In the genomic region with DNA sequence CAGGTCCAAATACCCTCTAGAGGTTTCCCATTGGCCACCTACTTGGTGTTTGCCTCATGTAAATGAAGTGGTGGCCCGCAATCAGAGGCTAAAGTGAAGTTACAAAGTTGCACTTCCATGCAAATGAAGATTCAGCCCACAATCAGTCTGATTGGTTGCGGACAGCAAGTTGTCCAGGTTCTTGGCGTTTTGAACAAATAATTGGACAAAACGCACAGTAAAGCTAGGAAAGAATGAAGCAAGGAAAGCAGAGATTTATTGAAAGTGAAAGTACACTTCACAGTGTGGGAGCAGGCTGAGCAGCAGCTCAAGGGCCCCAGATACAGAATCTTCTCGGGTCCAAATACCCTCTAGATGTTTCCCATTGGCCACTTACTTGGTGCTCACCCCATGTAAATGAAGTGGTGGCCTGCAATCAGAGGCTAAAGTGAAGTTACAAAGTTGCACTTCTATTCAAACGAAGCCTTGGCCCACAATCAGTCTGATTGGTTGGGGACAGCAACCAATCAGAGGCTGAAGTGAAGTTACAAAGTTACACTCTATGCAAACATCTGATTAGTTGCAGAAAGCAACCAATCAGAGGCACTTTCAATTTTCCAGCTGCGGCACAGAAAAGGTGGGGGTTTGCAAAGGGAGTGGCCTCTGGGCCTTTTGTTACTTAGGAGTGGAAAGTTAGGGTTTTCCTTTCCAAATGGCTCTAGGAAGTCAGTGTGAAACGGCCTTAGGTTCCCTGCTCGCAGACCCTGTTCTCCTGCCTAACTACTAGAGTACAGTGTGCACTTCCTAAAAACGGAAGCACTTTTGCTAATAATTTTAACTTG, we compare ENCODE assay signal across 8 cellular contexts. TPM values are rescaled to one million over a fixed set of nuclear protein-coding genes. Genes with fewer than 3 reads are reported as not detected.
DNase-seq lines count a peak whose midpoint lies in the region; ATAC-seq, FAIRE-seq and TF ChIP-seq lines count a peak whose summit lies in the region.

No MANE protein-coding gene starts in this region.

- peak in 1 of 2 experiments; percentile 84 for DNase-seq in A549 (ENCODE audit: low read depth in 1 of 2, low spot score in 1 of 2)
- DNase-seq in T-helper 9 cell = peak; percentile 49
- peak; percentile 9 for DNase-seq in brain microvascular endothelial cell
- peak; percentile 61 to 87 for DNase-seq in lung microvascular endothelial cell (ENCODE audit: low read depth in 2 of 2)
- DNase-seq in stimulated activated naive CD4-positive, alpha-beta T cell (lab: John Stamatoyannopoulos, UW) = peak; percentile 48 to 83 (median 74)
- no peak for DNase-seq in mesenteric fat pad (ENCODE audit: low spot score)

- H3K9me3 ChIP-seq in A549 = no peaks in the 10 kb centered on the region

- TF ChIP-seq EP300 in A549 (IDR thresholded peaks at IDR 0.05) = no peak

- H3K4me3 ChIP-seq in A549 (peak overlapping the region; percentile 28), brain microvascular endothelial cell (ENCODE audit: low read depth, low read length) (no peak overlapping the region)

- H3K27ac ChIP-seq in A549 = peak overlapping the region; percentile 30 to 97; a peak in 5 of 6 replicates
- no peak overlapping the region for H3K27ac ChIP-seq in brain microvascular endothelial cell

- no peaks in the 10 kb centered on the region for H3K27me3 ChIP-seq in brain microvascular endothelial cell (replicated peaks)

- in situ Hi-C loops in brain microvascular endothelial cell (cut with HindIII; ENCODE audit: low pct_ligation_motif_present, low sequenced_read_pairs) = no loop called here

- no peak for FAIRE-seq in A549 (lab: Jason Lieb, UNC)

- no peak for TF ChIP-seq POLR2A in A549 (IDR thresholded peaks at IDR 0.05; ENCODE audit: low read length)

- 50% methylated on average over 10 of the region's 10 CpGs for WGBS in A549 (ENCODE audit: missing lambda C conversion rate)

- peaks cover 7% of the 10 kb centered on the region for H3K4me1 ChIP-seq in A549

- no peaks in the 10 kb centered on the region for H3K36me3 ChIP-seq in brain microvascular endothelial cell (replicated peaks)

- TF ChIP-seq CTCF in A549 (IDR thresholded peaks at IDR 0.05) (no peak), brain microvascular endothelial cell (IDR thresholded peaks at IDR 0.05; ENCODE audit: low read depth, low read length, missing control alignments) (no peak)

- POLR2A ChIA-PET in A549 (lab: Yijun Ruan, JAX) = no interaction called here

- no peak for TF ChIP-seq RAD21 in A549 (conservative IDR thresholded peaks at IDR 0.05 in 1 of 2, IDR thresholded peaks at IDR 0.05 in 1 of 2)

- ATAC-seq in A549 (peak in 1 of 2 experiments; percentile 29; a peak in 3 of 6 replicates), GM19035 (IDR thresholded peaks at IDR 0.05; ENCODE audit: unreplicated experiment) (peak; percentile 53), HG03442 (IDR thresholded peaks at IDR 0.05; ENCODE audit: unreplicated experiment) (peak; percentile 41)

- CTCF ChIA-PET in A549 (lab: Yijun Ruan, JAX) = interaction anchor here (1.1 kb wide), 1 partner anchor 59 kb away, joined by 3 read pairs; no protein-coding TSS in a partner anchor

- peak overlapping the region; percentile 61 for H3K4me2 ChIP-seq in A549

TF ChIP-seq in A549, 52 proteins besides CTCF, POLR2A, EP300 and RAD21:
- TF ChIP-seq RFX5 (IDR thresholded peaks at IDR 0.05) (no peak), JUN (IDR thresholded peaks at IDR 0.05) (no peak), BHLHE40 (IDR thresholded peaks at IDR 0.05; ENCODE audit: low read depth, low read length) (no peak), ESRRA (IDR thresholded peaks at IDR 0.05; ENCODE audit: borderline replicate concordance, low read length) (no peak)

RNA-seq across cellular contexts. Expression of a gene that starts 4.7 kb away (rescaled TPM):
- 88.2 and 114 TPM in 2 replicates for polyA plus RNA-seq in A549 (2011; rRNA removed)
- polyA plus RNA-seq in A549 (2012; cell fraction: cytosol; rRNA removed) = 14.9 and 18.4 TPM in 2 replicates
- polyA plus RNA-seq in A549 (2012; cell fraction: nucleus; rRNA removed) = 18.4 and 28.1 TPM in 2 replicates
- polyA plus RNA-seq in A549 (2017; fragmentation: RNase III; extraction: RNeasy Plus Mini Kit Qiagen cat#74134 plus additional on column Dnase treatment) = 52.5 to 61.4 TPM (median 58.8 TPM) in 3 replicates
- polyA minus RNA-seq in A549 (2011; rRNA and poly(A)+ RNA removed) = 51.9 and 52.6 TPM in 2 replicates
- 87.0 and 116 TPM in 2 replicates for total RNA-seq in lung microvascular endothelial cell
- total RNA-seq in mesenteric fat pad = 91.4 TPM
